ENCODE assay signal across 14 cellular contexts in genomic region chr1:53369034-53369750, GRCh38. TPM values are rescaled to one million over a fixed set of nuclear protein-coding genes. Genes with fewer than 3 reads are reported as not detected.
A peak's percentile ranks its signal among the peaks of the same experiment; 100 is the strongest.
DNase-seq lines count a peak whose midpoint lies in the region; ATAC-seq and TF ChIP-seq lines count a peak whose summit lies in the region.
"Had no signal": no experiment of that assay in that cellular context is flagged by ENCODE, and none has a peak within 500 bp of the region (broad histone marks: within the 10 kb centered on the region; RNA-seq: fewer than 3 reads in every experiment).

No MANE protein-coding gene starts in this region.

- peaks cover 2% of the 10 kb centered on the region for H3K36me3 Mint-ChIP-seq in activated CD4-positive, alpha-beta T cell treated with anti-CD3 and anti-CD28 coated beads, Interleukin-2, amount 10 ng/mL, durations not matched to agents 7 days and 5 days (ENCODE audit: low read depth)
- H3K36me3 Mint-ChIP-seq in activated CD4-positive, alpha-beta T cell treated with anti-CD3 and anti-CD28 coated beads, Interleukin-2, amount 10 ng/mL, durations not matched to agents 24 days and 14 days (ENCODE audit: low read depth): peaks cover 2% of the 10 kb centered on the region
- H3K36me3 Mint-ChIP-seq in GM23338 (ENCODE audit: low read depth): no peaks in the 10 kb centered on the region
- H3K36me3 Mint-ChIP-seq in HFFc6 (ENCODE audit: low read depth): no peaks in the 10 kb centered on the region

- H3K79me2 ChIP-seq in SK-N-SH (ENCODE audit: insufficient read depth) (no peaks in the 10 kb centered on the region), GM23338 (replicated peaks; ENCODE audit: insufficient read depth) (no peaks in the 10 kb centered on the region)

- H3K27ac ChIP-seq in coronary artery (no peak overlapping the region), spleen (no peak overlapping the region), SK-N-SH (ENCODE audit: low read depth in 2 of 2, low read length in 1 of 2) (peak overlapping the region in 1 of 2 experiments; percentile 48; a peak in 2 of 4 replicates), GM23338 (ENCODE audit: low read depth) (no peak overlapping the region)
- H3K27ac ChIP-seq: VCaP had no signal

- H3K27me3 ChIP-seq in spleen (replicated peaks in 1 of 7) (no peaks in the 10 kb centered on the region), SK-N-SH (ENCODE audit: insufficient read depth) (no peaks in the 10 kb centered on the region), GM23338 (ENCODE audit: insufficient read depth) (no peaks in the 10 kb centered on the region)

- intact Hi-C loops in activated CD4-positive, alpha-beta T cell treated with anti-CD3 and anti-CD28 coated beads, Interleukin-2, amount 10 ng/mL, durations not matched to agents 24 days and 14 days (cut with micrococcal nuclease): no loop called here
- intact Hi-C loops in spleen (cut with DNase I; ENCODE audit: low total_unique reads): no loop called here

- no peaks in the 10 kb centered on the region for H3K36me3 ChIP-seq in spleen
- H3K36me3 ChIP-seq in SK-N-SH (replicated peaks in 1 of 2; ENCODE audit: control insufficient read depth in 1 of 2, insufficient read depth in 2 of 2, low read length in 1 of 2): no peaks in the 10 kb centered on the region
- no peaks in the 10 kb centered on the region for H3K36me3 ChIP-seq in GM23338 (ENCODE audit: insufficient read depth)

- H3K9me3 Mint-ChIP-seq in activated CD4-positive, alpha-beta T cell treated with anti-CD3 and anti-CD28 coated beads, Interleukin-2, amount 10 ng/mL, durations not matched to agents 7 days and 5 days: no peaks in the 10 kb centered on the region
- no peaks in the 10 kb centered on the region for H3K9me3 Mint-ChIP-seq in activated CD4-positive, alpha-beta T cell treated with anti-CD3 and anti-CD28 coated beads, Interleukin-2, amount 10 ng/mL, durations not matched to agents 24 days and 14 days
- H3K9me3 Mint-ChIP-seq in GM23338: no peaks in the 10 kb centered on the region
- H3K9me3 Mint-ChIP-seq in HFFc6: no peaks in the 10 kb centered on the region
- H3K9me3 Mint-ChIP-seq: activated T-helper 1 cell treated with anti-CD3 and anti-CD28 coated beads, Interleukin-12 subunit alpha, Interleukin-12 subunit beta, Interleukin-2, Interleukin-4 antibody, amounts not matched to agents 30 ng/mL and 10 ng/mL and 1 ng/mL, durations not matched to agents 14 hours and 24 hours and 36 hours; stimulated activated naive B cell treated with anti-CD40 and anti-IgM and Interleukin-4, amounts not matched to agents 10 μg/mL and 1 μg/mL and 100 μg/mL, for 72 hours had no signal

- DNase-seq in activated CD4-positive, alpha-beta T cell treated with anti-CD3 and anti-CD28 coated beads, Interleukin-2, amount 10 ng/mL, durations not matched to agents 7 days and 5 days: peak; percentile 3
- no peak for DNase-seq in activated CD4-positive, alpha-beta T cell treated with anti-CD3 and anti-CD28 coated beads, Interleukin-2, amount 10 ng/mL, durations not matched to agents 24 days and 14 days
- DNase-seq in NCI-H69 (lab: John Stamatoyannopoulos, UW): peak; percentile 36
- peak; percentile 16 for DNase-seq in coronary artery (ENCODE audit: low spot score)
- DNase-seq in spleen: peak; percentile 58
- no peak for DNase-seq in SK-N-SH
- no peak for DNase-seq in GM23338 (ENCODE audit: low spot score)
- no peak for DNase-seq in HFFc6
- DNase-seq: MM.1S; NCI-H2171 treated with DMSO at 0.1 percent for 48 hours; stimulated activated naive B cell treated with anti-CD40 and anti-IgM and Interleukin-4, amounts not matched to agents 10 μg/mL and 1 μg/mL and 100 μg/mL, for 72 hours had no signal

- H2AFZ ChIP-seq in SK-N-SH (ENCODE audit: low read depth) (no peak overlapping the region), GM23338 (no peak overlapping the region)

- CTCF ChIA-PET in activated CD4-positive, alpha-beta T cell treated with anti-CD3 and anti-CD28 coated beads, Interleukin-2, amount 10 ng/mL, durations not matched to agents 7 days and 5 days (lab: Charles Lee): interaction anchor here (1.1 kb wide), 1 partner anchor 21 kb away, joined by 3 read pairs; no protein-coding TSS in a partner anchor
- CTCF ChIA-PET in SK-N-SH (lab: Yijun Ruan, JAX): interaction anchor here (1.1 to 3.4 kb wide), 3 partner anchors 10 to 91 kb away, joined by 4 to 11 read pairs (median 9); no protein-coding TSS in a partner anchor

- no peaks in the 10 kb centered on the region for H3K27me3 Mint-ChIP-seq in activated CD4-positive, alpha-beta T cell treated with anti-CD3 and anti-CD28 coated beads, Interleukin-2, amount 10 ng/mL, durations not matched to agents 7 days and 5 days
- H3K27me3 Mint-ChIP-seq in activated CD4-positive, alpha-beta T cell treated with anti-CD3 and anti-CD28 coated beads, Interleukin-2, amount 10 ng/mL, durations not matched to agents 24 days and 14 days: no peaks in the 10 kb centered on the region
- H3K27me3 Mint-ChIP-seq in GM23338 (ENCODE audit: insufficient read depth, low read depth, poor library complexity): peaks cover 20% of the 10 kb centered on the region
- peaks cover 51% of the 10 kb centered on the region for H3K27me3 Mint-ChIP-seq in HFFc6 (ENCODE audit: insufficient read depth)
- H3K27me3 Mint-ChIP-seq: stimulated activated naive B cell treated with anti-CD40 and anti-IgM and Interleukin-4, amounts not matched to agents 10 μg/mL and 1 μg/mL and 100 μg/mL, for 72 hours had no signal

- H3K9me2 ChIP-seq in SK-N-SH: no peaks in the 10 kb centered on the region
- H3K9me2 ChIP-seq in GM23338 (ENCODE audit: insufficient read depth): no peaks in the 10 kb centered on the region

- no peak overlapping the region for H3K4me3 Mint-ChIP-seq in activated CD4-positive, alpha-beta T cell treated with anti-CD3 and anti-CD28 coated beads, Interleukin-2, amount 10 ng/mL, durations not matched to agents 7 days and 5 days
- H3K4me3 Mint-ChIP-seq in activated CD4-positive, alpha-beta T cell treated with anti-CD3 and anti-CD28 coated beads, Interleukin-2, amount 10 ng/mL, durations not matched to agents 24 days and 14 days: no peak overlapping the region
- H3K4me3 Mint-ChIP-seq in GM23338: no peak overlapping the region
- no peak overlapping the region for H3K4me3 Mint-ChIP-seq in HFFc6

- no peaks in the 10 kb centered on the region for H4K20me1 ChIP-seq in SK-N-SH (ENCODE audit: insufficient read depth)
- H4K20me1 ChIP-seq in GM23338 (replicated peaks; ENCODE audit: insufficient read depth): no peaks in the 10 kb centered on the region

- TF ChIP-seq RAD21 in SK-N-SH (IDR thresholded peaks at IDR 0.05; ENCODE audit: low read length): no peak

- H3K4me2 ChIP-seq in SK-N-SH (no peak overlapping the region), GM23338 (no peak overlapping the region)

- TF ChIP-seq CTCF in coronary artery (IDR thresholded peaks at IDR 0.05): no peak
- TF ChIP-seq CTCF in spleen (IDR thresholded peaks at IDR 0.05 in 8 of 11, conservative IDR thresholded peaks at IDR 0.05 in 3 of 11): no peak
- TF ChIP-seq CTCF in SK-N-SH (IDR thresholded peaks at IDR 0.05): no peak
- TF ChIP-seq CTCF in GM23338 (conservative IDR thresholded peaks at IDR 0.05; ENCODE audit: low read depth in 2 of 2): no peak
- TF ChIP-seq CTCF in HFFc6 (IDR thresholded peaks at IDR 0.05): no peak

- H3K4me3 ChIP-seq in coronary artery (no peak overlapping the region), spleen (no peak overlapping the region), SK-N-SH (ENCODE audit: low read depth in 2 of 2, low read length in 1 of 2) (no peak overlapping the region), GM23338 (no peak overlapping the region)
- H3K4me3 ChIP-seq: lung had no signal

- POLR2A ChIA-PET in activated CD4-positive, alpha-beta T cell treated with anti-CD3 and anti-CD28 coated beads, Interleukin-2, amount 10 ng/mL, durations not matched to agents 7 days and 5 days (lab: Charles Lee): no interaction called here
- POLR2A ChIA-PET in SK-N-SH (lab: Yijun Ruan, JAX): interaction anchor here (1.1 to 1.3 kb wide), 3 partner anchors 20 to 53 kb away, joined by 3 to 4 read pairs (median 3); no protein-coding TSS in a partner anchor

- WGBS in spleen, 5 donors: 86 to 91% (median 88%) methylated on average over 10 to 11 of the region's 11 CpGs
- 84% methylated on average over 8 of the region's 11 CpGs for WGBS in SK-N-SH (ENCODE audit: low lambda C conversion rate)

- H3K9ac ChIP-seq in SK-N-SH: no peak overlapping the region

- peaks cover 33% of the 10 kb centered on the region for H3K4me1 Mint-ChIP-seq in activated CD4-positive, alpha-beta T cell treated with anti-CD3 and anti-CD28 coated beads, Interleukin-2, amount 10 ng/mL, durations not matched to agents 7 days and 5 days
- peaks cover 16% of the 10 kb centered on the region for H3K4me1 Mint-ChIP-seq in activated CD4-positive, alpha-beta T cell treated with anti-CD3 and anti-CD28 coated beads, Interleukin-2, amount 10 ng/mL, durations not matched to agents 24 days and 14 days
- H3K4me1 Mint-ChIP-seq in GM23338 (peaks cover 7% of the 10 kb centered on the region), HFFc6 (ENCODE audit: low read depth) (no peaks in the 10 kb centered on the region)

- TF ChIP-seq EP300 in SK-N-SH (IDR thresholded peaks at IDR 0.05; ENCODE audit: borderline replicate concordance in 1 of 2, low read depth in 1 of 2, low read length in 1 of 2): no peak

- TF ChIP-seq POLR2A in spleen (IDR thresholded peaks at IDR 0.05): no peak

- ATAC-seq in GM23338: no peak
- ATAC-seq: stimulated activated naive B cell treated with anti-CD40 and anti-IgM and Interleukin-4, amounts not matched to agents 10 μg/mL and 1 μg/mL and 100 μg/mL, for 72 hours had no signal

- peak overlapping the region; percentile 92 for H3K27ac Mint-ChIP-seq in activated CD4-positive, alpha-beta T cell treated with anti-CD3 and anti-CD28 coated beads, Interleukin-2, amount 10 ng/mL, durations not matched to agents 7 days and 5 days
- no peak overlapping the region for H3K27ac Mint-ChIP-seq in activated CD4-positive, alpha-beta T cell treated with anti-CD3 and anti-CD28 coated beads, Interleukin-2, amount 10 ng/mL, durations not matched to agents 24 days and 14 days
- no peak overlapping the region for H3K27ac Mint-ChIP-seq in GM23338
- H3K27ac Mint-ChIP-seq in HFFc6: no peak overlapping the region
- H3K27ac Mint-ChIP-seq: stimulated activated naive B cell treated with anti-CD40 and anti-IgM and Interleukin-4, amounts not matched to agents 10 μg/mL and 1 μg/mL and 100 μg/mL, for 72 hours had no signal

- H3K9me3 ChIP-seq in spleen (no peaks in the 10 kb centered on the region), SK-N-SH (no peaks in the 10 kb centered on the region)

- H3F3A ChIP-seq in SK-N-SH (replicated peaks; ENCODE audit: insufficient read depth) (no peaks in the 10 kb centered on the region), GM23338 (replicated peaks; ENCODE audit: low read depth) (no peaks in the 10 kb centered on the region)

- H3K4me1 ChIP-seq in spleen: peaks cover 4 to 39% (median 28%) of the 10 kb centered on the region in 6 donors
- peaks cover 0 to 37% of the 10 kb centered on the region in 2 experiments; a peak in 1 of 4 replicates for H3K4me1 ChIP-seq in SK-N-SH (ENCODE audit: control insufficient read depth in 1 of 2, insufficient read depth in 2 of 2, low read depth in 1 of 2, low read length in 1 of 2)
- H3K4me1 ChIP-seq in GM23338 (ENCODE audit: insufficient read depth): peaks cover 5% of the 10 kb centered on the region; the same call in 1 of the 2 replicates

RNA-seq across cellular contexts. Expression of gene LRP8, which starts 41.3 kb away (rescaled TPM):
- 10 to 100 TPM; 51.8 to 56.6 TPM for total RNA-seq in activated CD4-positive, alpha-beta T cell treated with anti-CD3 and anti-CD28 coated beads, Interleukin-2, amount 10 ng/mL, durations not matched to agents 7 days and 5 days
- 76.8 and 81.6 TPM in 2 replicates for total RNA-seq in activated CD4-positive, alpha-beta T cell treated with anti-CD3 and anti-CD28 coated beads, Interleukin-2, amount 10 ng/mL, durations not matched to agents 24 days and 14 days
- total RNA-seq in spleen: 10 to 100 TPM in 1 of 7 donors, 1 to 10 TPM in 6; 4.0 to 14.4 (median 8.0) TPM
- polyA plus RNA-seq in spleen: 1 to 10 TPM; 1.7 to 2.4 (median 2.0) TPM
- polyA plus RNA-seq in SK-N-SH (2012; rRNA removed): 19.9 and 24.9 TPM in 2 replicates
- polyA plus RNA-seq in SK-N-SH (2012; cell fraction: cytosol; rRNA removed): 9.2 and 17.3 TPM in 2 replicates
- polyA plus RNA-seq in SK-N-SH (2012; cell fraction: nucleus; rRNA removed): 55.4 and 62.4 TPM in 2 replicates
- 71.1 and 72.4 TPM in 2 replicates for total RNA-seq in GM23338 (2014; rRNA removed; shearing (Covaris generic))
- polyA plus RNA-seq in GM23338 (2016; fragmentation: Nextera tagmentation; extraction: Ambion mirVana): 27.8 and 28.3 TPM in 2 replicates
- 10 to 100 TPM in 5 of 6 experiments, 1 to 10 TPM in 1; 7.2 to 14.9 (median 13.0) TPM for total RNA-seq in HFFc6 (2021; fragmentation: NEBNext Ultra II Directional; extraction: Animal tissue kit (Norgen Biotek cat#: 25700))

Comparison
In these comparisons a context has a peak if more than half of its experiments do, and no peak if none do; other contexts are left out.
1. DNase-seq: peak in activated CD4-positive, alpha-beta T cell treated with anti-CD3 and anti-CD28 coated beads, Interleukin-2, amount 10 ng/mL, durations not matched to agents 7 days and 5 days (single experiment), NCI-H69 (single experiment), coronary artery (single experiment) and spleen (single experiment); none in activated CD4-positive, alpha-beta T cell treated with anti-CD3 and anti-CD28 coated beads, Interleukin-2, amount 10 ng/mL, durations not matched to agents 24 days and 14 days (single experiment), SK-N-SH (single experiment), GM23338 (single experiment) and HFFc6 (single experiment).